8 cellular contexts compared by ENCODE assay signal in the genomic region with DNA sequence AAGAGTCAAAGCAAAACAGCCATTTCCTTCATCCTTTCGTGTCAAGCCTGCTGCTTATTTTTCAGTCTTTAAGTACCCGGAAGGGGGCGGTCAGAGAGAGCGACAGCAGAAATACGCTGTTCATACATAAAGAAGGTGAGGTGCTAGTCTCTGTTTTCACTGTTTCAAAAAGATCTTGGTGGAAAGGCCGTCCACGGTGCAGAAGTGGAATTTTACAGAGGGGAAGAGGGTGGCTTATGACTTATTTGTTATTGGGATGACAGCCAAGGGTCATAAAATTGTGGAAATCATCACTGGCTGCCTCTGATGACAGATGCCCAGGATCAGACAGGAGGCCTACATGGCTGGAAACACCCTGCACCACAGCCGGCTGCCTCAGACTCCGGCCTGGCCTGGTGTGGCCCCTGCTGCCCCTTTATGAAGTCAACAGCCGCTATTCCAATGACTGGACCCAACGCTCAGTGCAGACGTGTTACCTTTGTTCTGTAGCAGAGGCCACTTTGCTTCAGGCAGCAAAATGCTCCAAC. TPM values are rescaled to one million over a fixed set of nuclear protein-coding genes. Genes with fewer than 3 reads are reported as not detected.
A peak's percentile ranks its signal among the peaks of the same experiment; 100 is the strongest.
DNase-seq lines count a peak whose midpoint lies in the region; ATAC-seq and TF ChIP-seq lines count a peak whose summit lies in the region.

No MANE protein-coding gene starts in this region.

- H3K27ac ChIP-seq in RWPE2 (ENCODE audit: poor library complexity, severe bottlenecking), result peak overlapping the region; percentile 29
- H3K27ac ChIP-seq in aorta (ENCODE audit: low read depth in 1 of 2, low read length in 2 of 2), result no peak overlapping the region

- H3K36me3 ChIP-seq in RWPE2 (ENCODE audit: low read depth) (peaks cover 12% of the 10 kb centered on the region), aorta (ENCODE audit: control insufficient read depth in 1 of 2, insufficient read depth in 2 of 2, low read length in 1 of 2) (peaks cover 0 to 4% of the 10 kb centered on the region in 2 donors)

- DNase-seq in stimulated activated CD4-positive, alpha-beta T cell treated with anti-CD3 and anti-CD28 coated beads, Interleukin-15, amount 100 ng/mL, for 24 hours, result peak; percentile 14
- no peak for DNase-seq in stimulated activated CD4-positive, alpha-beta T cell treated with anti-CD3 and anti-CD28 coated beads, Interleukin-2, amount 100 ng/mL, for 48 hours
- DNase-seq in RWPE2 (ENCODE audit: low spot score), result no peak
- DNase-seq in kidney glomerular epithelial cell (lab: John Stamatoyannopoulos, UW), result peak; percentile 18
- DNase-seq in aorta, result peak; percentile 62 to 80
- DNase-seq in mucosa of gallbladder (ENCODE audit: low spot score), result no peak
- no peak for DNase-seq in UCSD-AML1 (lab: John Stamatoyannopoulos, UW; ENCODE audit: unreplicated experiment)

- H3K4me1 ChIP-seq in RWPE2 (ENCODE audit: insufficient read depth, poor library complexity, severe bottlenecking), result peaks cover 44% of the 10 kb centered on the region
- H3K4me1 ChIP-seq in aorta (ENCODE audit: control insufficient read depth in 1 of 2, insufficient read depth in 2 of 2, low read length in 2 of 2), result peaks cover 0 to 7% of the 10 kb centered on the region in 2 donors

- no peak overlapping the region for H3K4me3 ChIP-seq in RWPE2 (ENCODE audit: severe bottlenecking)
- no peak overlapping the region for H3K4me3 ChIP-seq in aorta (ENCODE audit: low read length in 2 of 2)

- H3K27me3 ChIP-seq in RWPE2 (ENCODE audit: insufficient read depth, poor library complexity, severe bottlenecking) (no peaks in the 10 kb centered on the region), aorta (ENCODE audit: control insufficient read depth in 1 of 2, insufficient read depth in 2 of 2, low read length in 1 of 2) (no peaks in the 10 kb centered on the region)

- intact Hi-C loops in aorta (cut with DNase I), result no loop called here

- ATAC-seq in RWPE2 (ENCODE audit: low read depth) (peak; percentile 63), aorta (ENCODE audit: low FRiP score) (peak; percentile 40), GM18861 (IDR thresholded peaks at IDR 0.05; ENCODE audit: unreplicated experiment) (no peak)

- WGBS in aorta, 2 donors, result 46 to 55% methylated on average over 12 of the region's 12 CpGs

- no peaks in the 10 kb centered on the region for H3K9me3 ChIP-seq in RWPE2 (ENCODE audit: severe bottlenecking)
- H3K9me3 ChIP-seq in aorta (ENCODE audit: control insufficient read depth, low read length), result no peaks in the 10 kb centered on the region

- TF ChIP-seq CTCF in RWPE2 (IDR thresholded peaks at IDR 0.05; ENCODE audit: poor library complexity, severe bottlenecking), result no peak

RNA-seq across cellular contexts. Expression of a gene that starts 57.0 kb away (rescaled TPM):
- total RNA-seq in aorta (100 to 1,000 TPM in 1 of 2 donors, 10 to 100 TPM in 1; 35.3 to 108 TPM), mucosa of gallbladder (49.0 TPM)
- 10 to 100 TPM in 1 of 2 donors, 1 to 10 TPM in 1; 9.4 to 12.5 TPM for polyA plus RNA-seq in aorta

Comparison
In these comparisons a context has a peak if more than half of its experiments do, and no peak if none do; other contexts are left out.
1. DNase-seq: peak in stimulated activated CD4-positive, alpha-beta T cell treated with anti-CD3 and anti-CD28 coated beads, Interleukin-15, amount 100 ng/mL, for 24 hours (single experiment), kidney glomerular epithelial cell (single experiment) and aorta (2 of 2); none in stimulated activated CD4-positive, alpha-beta T cell treated with anti-CD3 and anti-CD28 coated beads, Interleukin-2, amount 100 ng/mL, for 48 hours (0 of 2), RWPE2 (single experiment), mucosa of gallbladder (single experiment) and UCSD-AML1 (single experiment).